Comparison of ENCODE assay signal across 1 cellular context in genomic region chr14:37167151-37168047, GRCh38.
A peak's percentile ranks its signal among the peaks of the same experiment; 100 is the strongest.
TF ChIP-seq lines count a peak whose summit lies in the region.

No MANE protein-coding gene starts in this region.

TF ChIP-seq in IMR-90, 13 proteins besides CTCF, POLR2A, EP300 and RAD21:
- TF ChIP-seq USF2 (IDR thresholded peaks at IDR 0.05; ENCODE audit: low read depth, low read length): no peak
- peak; percentile 17; the same call in 1 of the 2 replicates for TF ChIP-seq CEBPB (IDR thresholded peaks at IDR 0.05; ENCODE audit: low read depth, low read length)
